Comparison of ENCODE assay signal across 17 cellular contexts in genomic region chr7:51325937-51326336, GRCh38. TPM values are rescaled to one million over a fixed set of nuclear protein-coding genes. Genes with fewer than 3 reads are reported as not detected.
"Had no signal": no experiment of that assay in that cellular context is flagged by ENCODE, and none has a peak within 500 bp of the region (broad histone marks: within the 10 kb centered on the region; RNA-seq: fewer than 3 reads in every experiment).

No MANE protein-coding gene starts in this region.

- DNase-seq: activated CD4-positive, alpha-beta memory T cell treated with anti-CD3 and anti-CD28 coated beads for 36 hours; activated CD4-positive, alpha-beta T cell treated with anti-CD3 and anti-CD28 coated beads for 36 hours; activated CD8-positive, alpha-beta memory T cell treated with anti-CD3 and anti-CD28 coated beads, Interleukin-2, amount 10 ng/mL, durations not matched to agents 7 days and 5 days; activated effector memory CD4-positive, alpha-beta T cell treated with Interleukin-2 at 50 U/mL for 16 hours; activated naive CD4-positive, alpha-beta T cell treated with anti-CD3 and anti-CD28 coated beads, Interleukin-2, amount 50 U/mL, for 16 hours; activated T-cell treated with anti-CD3 and anti-CD28 coated beads, Interleukin-2, amount 50 U/mL, for 1 hour; islet precursor cell; left ventricle myocardium inferior; nephron progenitor cell; occipital lobe; stimulated activated CD4-positive, alpha-beta T cell treated with anti-CD3 and anti-CD28 coated beads, Interleukin-1b, Interleukin-23, amount 100 ng/mL, for 48 hours; stimulated activated naive CD8-positive, alpha-beta T cell treated with anti-CD3 and anti-CD28 coated beads, Interleukin-15, amount 100 ng/mL, for 72 hours; testis; upper lobe of left lung had no signal

- H3K36me3 ChIP-seq: left ventricle myocardium inferior, upper lobe of left lung had no signal

- H3K4me1 Mint-ChIP-seq: activated CD4-positive, alpha-beta T cell treated with anti-CD3 and anti-CD28 coated beads for 36 hours; activated CD8-positive, alpha-beta memory T cell treated with anti-CD3 and anti-CD28 coated beads, Interleukin-2, amount 10 ng/mL, durations not matched to agents 7 days and 5 days; nephron progenitor cell; stimulated activated naive CD8-positive, alpha-beta T cell treated with anti-CD3 and anti-CD28 coated beads, Interleukin-15, amount 100 ng/mL, for 72 hours had no signal

- H3K9me3 ChIP-seq: left ventricle myocardium inferior, testis, upper lobe of left lung had no signal

- H3K27me3 Mint-ChIP-seq: activated CD4-positive, alpha-beta memory T cell treated with anti-CD3 and anti-CD28 coated beads for 36 hours; activated CD8-positive, alpha-beta memory T cell treated with anti-CD3 and anti-CD28 coated beads, Interleukin-2, amount 10 ng/mL, durations not matched to agents 7 days and 5 days had no signal

- H3K36me3 Mint-ChIP-seq: activated CD4-positive, alpha-beta memory T cell treated with anti-CD3 and anti-CD28 coated beads for 36 hours; activated CD8-positive, alpha-beta memory T cell treated with anti-CD3 and anti-CD28 coated beads, Interleukin-2, amount 10 ng/mL, durations not matched to agents 7 days and 5 days had no signal

- ATAC-seq: activated CD4-positive, alpha-beta T cell treated with anti-CD3 and anti-CD28 coated beads for 36 hours; activated CD8-positive, alpha-beta memory T cell treated with anti-CD3 and anti-CD28 coated beads, Interleukin-2, amount 10 ng/mL, durations not matched to agents 7 days and 5 days; sciatic nerve; stimulated activated naive CD8-positive, alpha-beta T cell treated with anti-CD3 and anti-CD28 coated beads, Interleukin-15, amount 100 ng/mL, for 72 hours had no signal

- H3K4me3 Mint-ChIP-seq: activated CD4-positive, alpha-beta memory T cell treated with anti-CD3 and anti-CD28 coated beads for 36 hours; activated CD4-positive, alpha-beta T cell treated with anti-CD3 and anti-CD28 coated beads for 36 hours; activated CD8-positive, alpha-beta memory T cell treated with anti-CD3 and anti-CD28 coated beads, Interleukin-2, amount 10 ng/mL, durations not matched to agents 7 days and 5 days; nephron progenitor cell; stimulated activated naive CD8-positive, alpha-beta T cell treated with anti-CD3 and anti-CD28 coated beads, Interleukin-15, amount 100 ng/mL, for 72 hours had no signal

- H3K9me3 Mint-ChIP-seq: activated CD4-positive, alpha-beta memory T cell treated with anti-CD3 and anti-CD28 coated beads for 36 hours; nephron progenitor cell; stimulated activated naive CD8-positive, alpha-beta T cell treated with anti-CD3 and anti-CD28 coated beads, Interleukin-15, amount 100 ng/mL, for 72 hours had no signal

- H3K27me3 ChIP-seq: testis, upper lobe of left lung had no signal

- H3K27ac ChIP-seq: left ventricle myocardium inferior, testis, upper lobe of left lung had no signal

- H3K4me3 ChIP-seq: left ventricle myocardium inferior, testis, upper lobe of left lung had no signal

- H3K4me1 ChIP-seq: left ventricle myocardium inferior, testis had no signal

- H3K27ac Mint-ChIP-seq: activated CD4-positive, alpha-beta memory T cell treated with anti-CD3 and anti-CD28 coated beads for 36 hours; activated CD4-positive, alpha-beta T cell treated with anti-CD3 and anti-CD28 coated beads for 36 hours; activated CD8-positive, alpha-beta memory T cell treated with anti-CD3 and anti-CD28 coated beads, Interleukin-2, amount 10 ng/mL, durations not matched to agents 7 days and 5 days; nephron progenitor cell had no signal

RNA-seq across cellular contexts. Expression of gene COBL, which starts 9.3 kb away (rescaled TPM):
- total RNA-seq: activated CD4-positive, alpha-beta memory T cell treated with anti-CD3 and anti-CD28 coated beads for 36 hours; activated CD4-positive, alpha-beta T cell treated with anti-CD3 and anti-CD28 coated beads for 36 hours; activated CD8-positive, alpha-beta memory T cell treated with anti-CD3 and anti-CD28 coated beads, Interleukin-2, amount 10 ng/mL, durations not matched to agents 7 days and 5 days; pulmonary artery endothelial cell; T-helper 1 cell treated with Interleukin-12 subunit alpha and Interleukin-12 subunit beta and Interleukin-4 antibody, amounts not matched to agents 30 ng/mL and 1 ng/mL, for 36 hours had no signal
